15 cellular contexts compared by ENCODE assay signal in the genomic region with DNA sequence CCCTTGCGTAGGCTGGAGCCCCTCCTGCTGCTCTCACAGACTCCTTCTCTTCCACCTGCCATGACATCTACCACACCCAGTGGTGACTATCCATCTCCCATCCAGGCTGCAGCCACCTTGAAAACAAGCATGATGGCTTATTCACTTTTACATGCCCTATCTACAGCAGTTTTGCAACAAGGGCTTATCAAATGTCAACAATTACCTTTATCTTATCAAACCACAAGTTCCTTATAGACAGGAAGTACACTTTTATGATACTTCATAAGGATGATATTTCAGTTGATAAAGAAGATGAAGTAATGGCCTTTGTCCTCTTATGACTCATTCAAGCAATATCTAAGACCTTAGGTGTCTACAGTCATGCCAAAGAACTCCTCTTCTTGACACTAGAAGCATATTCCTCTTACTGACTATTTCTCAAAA.
DNase-seq lines count a peak whose midpoint lies in the region; ATAC-seq and FAIRE-seq lines count a peak whose summit lies in the region.
"Had no signal": no experiment of that assay in that cellular context is flagged by ENCODE, and none has a peak within 500 bp of the region (broad histone marks: within the 10 kb centered on the region; RNA-seq: fewer than 3 reads in every experiment).

No MANE protein-coding gene starts in this region.

- H3K9me3 ChIP-seq in small intestine (ENCODE audit: control insufficient read depth, low read depth): no peaks in the 10 kb centered on the region

- DNase-seq in HCEC 1CT (peak; percentile 30), RCC 7860 (ENCODE audit: low spot score) (peak; percentile 66), small intestine (peak; percentile 94), HPDE6-E6E7 (ENCODE audit: extremely low spot score) (no peak), COLO829 (ENCODE audit: low spot score) (no peak), HuH-7.5 (ENCODE audit: low spot score) (no peak)
- no peak for DNase-seq in effector memory CD8-positive, alpha-beta T cell
- DNase-seq: activated naive CD4-positive, alpha-beta T cell treated with Interleukin-2 at 50 U/mL for 16 hours; kidney; NCI-H1092 treated with DMSO at 0.1 percent for 48 hours; NCI-H2227 treated with DMSO at 0.1 percent for 48 hours; posterior cingulate gyrus; substantia nigra had no signal

- peaks cover 4 to 9% of the 10 kb centered on the region in 2 donors for H3K4me1 ChIP-seq in small intestine (ENCODE audit: control insufficient read depth in 2 of 2, insufficient read depth in 1 of 2, low read depth in 1 of 2, low read length in 1 of 2)

- no peak overlapping the region for H3K4me3 Mint-ChIP-seq in effector memory CD8-positive, alpha-beta T cell

- peaks cover 0 to 15% of the 10 kb centered on the region in 2 donors for H3K4me1 Mint-ChIP-seq in effector memory CD8-positive, alpha-beta T cell (ENCODE audit: low read depth in 2 of 2)

- peaks cover 4 to 6% of the 10 kb centered on the region in 2 donors for H3K9me3 Mint-ChIP-seq in effector memory CD8-positive, alpha-beta T cell

- H3K36me3 ChIP-seq in small intestine (ENCODE audit: control insufficient read depth in 2 of 2, insufficient read depth in 2 of 2, low read length in 2 of 2): no peaks in the 10 kb centered on the region

- FAIRE-seq in RCC 7860 (lab: Jason Lieb, UNC): no peak
- peak; percentile 95 for FAIRE-seq in small intestine (lab: Jason Lieb, UNC)
- FAIRE-seq: endometrium, kidney had no signal

- H3K4me3 ChIP-seq in small intestine (ENCODE audit: low read depth in 1 of 2, low read length in 2 of 2): no peak overlapping the region

- peaks cover 19 to 29% of the 10 kb centered on the region in 2 donors for H3K27me3 Mint-ChIP-seq in effector memory CD8-positive, alpha-beta T cell

- H3K36me3 Mint-ChIP-seq in effector memory CD8-positive, alpha-beta T cell (ENCODE audit: insufficient read depth): no peaks in the 10 kb centered on the region

- peaks cover 0 to 3% of the 10 kb centered on the region in 2 donors for H3K27me3 ChIP-seq in small intestine (ENCODE audit: control insufficient read depth in 2 of 2, insufficient read depth in 2 of 2, low read length in 2 of 2)

- WGBS in small intestine, 3 donors: 25 to 67% (median 55%) methylated on average over 1 of the region's 1 CpG

- ATAC-seq in effector memory CD8-positive, alpha-beta T cell (replicated peaks): peak; percentile 36

- H3K27ac Mint-ChIP-seq in effector memory CD8-positive, alpha-beta T cell: no peak overlapping the region

- peak overlapping the region; percentile 20 to 39 for H3K27ac ChIP-seq in small intestine (ENCODE audit: low read depth in 1 of 2, low read length in 1 of 2)
- H3K27ac ChIP-seq: C4-2B had no signal

Comparison
In these comparisons a context has a peak if more than half of its experiments do, and no peak if none do; other contexts are left out.
1. DNase-seq: peak in HCEC 1CT (single experiment), RCC 7860 (single experiment) and small intestine (single experiment); none in effector memory CD8-positive, alpha-beta T cell (0 of 3), HPDE6-E6E7 (single experiment), COLO829 (single experiment) and HuH-7.5 (single experiment).